In the genomic region with DNA sequence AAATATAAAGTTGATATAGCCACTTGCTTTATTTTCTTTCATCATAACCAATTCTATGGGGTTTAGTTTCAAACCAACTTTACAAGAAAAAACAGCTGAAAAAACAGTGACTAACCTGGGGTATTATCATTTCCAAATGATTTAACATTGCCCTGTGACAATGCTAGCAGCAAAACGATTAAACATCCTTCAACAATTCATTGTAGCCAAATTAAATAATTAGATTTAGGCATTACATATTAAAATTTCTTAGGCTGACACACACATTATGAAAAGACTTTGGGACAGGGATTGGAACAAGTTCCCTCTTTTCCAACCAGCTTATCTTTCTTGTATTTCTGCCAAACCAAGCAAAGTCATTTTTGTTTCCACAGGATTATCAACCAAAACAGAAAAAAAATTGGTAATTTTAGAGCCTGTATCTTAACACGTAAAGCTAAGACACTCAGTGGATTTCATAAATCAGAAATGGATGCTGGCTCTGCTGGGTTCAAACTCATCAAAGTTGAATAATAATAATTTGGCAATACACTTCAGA, we compare ENCODE assay signal across 19 cellular contexts.
A peak's percentile ranks its signal among the peaks of the same experiment; 100 is the strongest.
DNase-seq lines count a peak whose midpoint lies in the region; ATAC-seq and TF ChIP-seq lines count a peak whose summit lies in the region.
"Had no signal": no experiment of that assay in that cellular context is flagged by ENCODE, and none has a peak within 500 bp of the region (broad histone marks: within the 10 kb centered on the region; RNA-seq: fewer than 3 reads in every experiment).

No MANE protein-coding gene starts in this region.

- H3K9me3 ChIP-seq in A673 (ENCODE audit: low read depth, low read length, poor library complexity, severe bottlenecking), result no peaks in the 10 kb centered on the region
- H3K9me3 ChIP-seq: Caco-2, tibial nerve had no signal

- H3K36me3 ChIP-seq in A673 (ENCODE audit: insufficient read depth, low read length, poor library complexity, severe bottlenecking), result no peaks in the 10 kb centered on the region
- H3K36me3 ChIP-seq: tibial nerve had no signal

- H3K9me3 Mint-ChIP-seq in HFFc6, result no peaks in the 10 kb centered on the region
- H3K9me3 Mint-ChIP-seq: activated naive CD4-positive, alpha-beta T cell treated with anti-CD3 and anti-CD28 coated beads, Interleukin-2, amount 50 U/mL, for 24 hours; activated T-cell treated with anti-CD3 and anti-CD28 coated beads, Interleukin-2, amount 50 U/mL, for 24 hours had no signal

- DNase-seq in A673 (ENCODE audit: low spot score) (no peak), HFFc6 (peak; percentile 22), astrocyte of the hippocampus (ENCODE audit: low read depth, low spot score) (peak; percentile 28), left ventricle myocardium superior (no peak), NCI-H524 treated with DMSO at 0.1 percent for 48 hours (lab: John Stamatoyannopoulos, UW) (no peak), GOT3 (lab: John Stamatoyannopoulos, UW) (no peak)
- DNase-seq: ACHN; activated T-cell treated with anti-CD3 and anti-CD28 coated beads, Interleukin-2, amount 50 U/mL, for 24 hours; Caco-2; GF-D8; glutamatergic neuron; midbrain; NCI-H1930; SW 1271 had no signal

- H3K36me3 Mint-ChIP-seq in HFFc6 (ENCODE audit: low read depth), result no peaks in the 10 kb centered on the region
- H3K36me3 Mint-ChIP-seq: activated naive CD4-positive, alpha-beta T cell treated with anti-CD3 and anti-CD28 coated beads, Interleukin-2, amount 50 U/mL, for 24 hours had no signal

- no peaks in the 10 kb centered on the region for H3K27me3 Mint-ChIP-seq in HFFc6 (ENCODE audit: insufficient read depth)
- H3K27me3 Mint-ChIP-seq: activated naive CD4-positive, alpha-beta T cell treated with anti-CD3 and anti-CD28 coated beads, Interleukin-2, amount 50 U/mL, for 24 hours; activated T-cell treated with anti-CD3 and anti-CD28 coated beads, Interleukin-2, amount 50 U/mL, for 24 hours had no signal

- POLR2A ChIA-PET in A673 (lab: Charles Lee; ENCODE audit: low non-redundant PET), result no interaction called here

- intact Hi-C loops in A673 (cut with micrococcal nuclease; ENCODE audit: unreplicated experiment), result no loop called here
- intact Hi-C loops in left ventricle myocardium superior (cut with micrococcal nuclease), result no loop called here

- TF ChIP-seq CTCF in A673 (conservative IDR thresholded peaks at IDR 0.05; ENCODE audit: low read depth, low read length), result no peak
- no peak for TF ChIP-seq CTCF in HFFc6 (IDR thresholded peaks at IDR 0.05)

- no TSS peak for BruUV-seq in A673 (replicated peaks; lab: Mats Ljungman, UMichigan)

- H3K27ac Mint-ChIP-seq in HFFc6, result peak overlapping the region; percentile 7; the same call in 1 of the 2 replicates
- H3K27ac Mint-ChIP-seq: activated naive CD4-positive, alpha-beta T cell treated with anti-CD3 and anti-CD28 coated beads, Interleukin-2, amount 50 U/mL, for 24 hours; activated T-cell treated with anti-CD3 and anti-CD28 coated beads, Interleukin-2, amount 50 U/mL, for 24 hours had no signal

- H3K4me3 Mint-ChIP-seq in HFFc6, result no peak overlapping the region
- H3K4me3 Mint-ChIP-seq: activated naive CD4-positive, alpha-beta T cell treated with anti-CD3 and anti-CD28 coated beads, Interleukin-2, amount 50 U/mL, for 24 hours; activated T-cell treated with anti-CD3 and anti-CD28 coated beads, Interleukin-2, amount 50 U/mL, for 24 hours had no signal

- no peaks in the 10 kb centered on the region for H3K27me3 ChIP-seq in A673 (replicated peaks; ENCODE audit: insufficient read depth, low read depth, low read length, poor library complexity)
- H3K27me3 ChIP-seq: tibial nerve had no signal

- peaks cover 37% of the 10 kb centered on the region for H3K4me1 Mint-ChIP-seq in HFFc6 (ENCODE audit: low read depth)
- H3K4me1 Mint-ChIP-seq: activated naive CD4-positive, alpha-beta T cell treated with anti-CD3 and anti-CD28 coated beads, Interleukin-2, amount 50 U/mL, for 24 hours had no signal

- CTCF ChIA-PET in A673 (lab: Charles Lee), result no interaction called here

- peaks cover 36% of the 10 kb centered on the region for H3K4me1 ChIP-seq in A673 (ENCODE audit: insufficient read depth, low read length, poor library complexity, severe bottlenecking)

- ATAC-seq in left ventricle myocardium superior (peak; percentile 65), GM18520 (IDR thresholded peaks at IDR 0.05; ENCODE audit: unreplicated experiment) (no peak), HG03520 (IDR thresholded peaks at IDR 0.05; ENCODE audit: unreplicated experiment) (no peak)

- peak overlapping the region; percentile 47 for H3K27ac ChIP-seq in A673 (ENCODE audit: low read depth, low read length, poor library complexity, severe bottlenecking)
- H3K27ac ChIP-seq: skin epidermis, tibial nerve had no signal

- H3K4me3 ChIP-seq in A673 (ENCODE audit: low read depth, low read length, poor library complexity, severe bottlenecking), result no peak overlapping the region
- H3K4me3 ChIP-seq: skin epidermis, tibial nerve had no signal

Comparison
In these comparisons a context has a peak if more than half of its experiments do, and no peak if none do; other contexts are left out.
1. DNase-seq: peak in HFFc6 (single experiment) and astrocyte of the hippocampus (single experiment); none in A673 (single experiment), left ventricle myocardium superior (single experiment), NCI-H524 treated with DMSO at 0.1 percent for 48 hours (single experiment) and GOT3 (single experiment).